ENCODE assay signal across 18 cellular contexts in the genomic region with DNA sequence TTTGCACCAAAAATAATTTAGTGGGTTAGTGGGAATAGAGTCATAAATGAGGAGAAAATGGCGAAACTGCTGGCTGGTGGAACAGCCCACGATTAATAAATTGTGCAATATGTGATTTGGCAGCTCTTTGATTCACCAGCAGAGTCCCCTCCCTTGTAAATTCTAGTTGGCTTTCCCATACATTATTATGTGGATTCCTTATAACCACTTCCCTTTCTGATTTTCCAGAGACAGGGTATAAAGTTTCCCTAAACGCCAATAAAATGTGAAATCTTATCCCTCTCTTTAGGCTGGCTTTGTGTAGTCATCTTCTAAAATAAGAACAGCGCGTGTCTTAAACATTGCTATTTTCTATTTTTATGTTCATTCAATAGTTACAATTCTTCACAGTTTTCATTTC.
DNase-seq lines count a peak whose midpoint lies in the region; ATAC-seq and TF ChIP-seq lines count a peak whose summit lies in the region.
"Had no signal": no experiment of that assay in that cellular context is flagged by ENCODE, and none has a peak within 500 bp of the region (broad histone marks: within the 10 kb centered on the region; RNA-seq: fewer than 3 reads in every experiment).

No MANE protein-coding gene starts in this region.

- H3K9ac ChIP-seq in adipocyte (ENCODE audit: low read length): no peak overlapping the region

- TF ChIP-seq CTCF in AG10803 (conservative IDR thresholded peaks at IDR 0.05; ENCODE audit: low read length): no peak
- no peak for TF ChIP-seq CTCF in mesothelial cell of epicardium (IDR thresholded peaks at IDR 0.05; ENCODE audit: unreplicated experiment)

- no peaks in the 10 kb centered on the region for H3K9me3 ChIP-seq in adipocyte (ENCODE audit: control insufficient read depth, low read length)
- H3K9me3 ChIP-seq: Caco-2, right lobe of liver had no signal

- intact Hi-C loops in left cardiac atrium (cut with DNase I): no loop called here

- H3K27me3 Mint-ChIP-seq in mesothelial cell of epicardium (ENCODE audit: low read depth): no peaks in the 10 kb centered on the region

- H3K4me3 ChIP-seq in AG10803 (ENCODE audit: low read length) (no peak overlapping the region), adipocyte (ENCODE audit: low read length) (peak overlapping the region; percentile 58)
- H3K4me3 ChIP-seq: mucosa of descending colon, right lobe of liver had no signal

- no peaks in the 10 kb centered on the region for H3K36me3 ChIP-seq in adipocyte (ENCODE audit: control insufficient read depth, insufficient read depth, low read length, severe bottlenecking)
- H3K36me3 ChIP-seq: right lobe of liver had no signal

- H3K4me1 ChIP-seq in adipocyte (ENCODE audit: control insufficient read depth, insufficient read depth, low read length): peaks cover 17% of the 10 kb centered on the region
- H3K4me1 ChIP-seq: Caco-2, right lobe of liver had no signal

- ATAC-seq in left cardiac atrium: no peak
- ATAC-seq in HG03095 (IDR thresholded peaks at IDR 0.05; ENCODE audit: unreplicated experiment): no peak
- ATAC-seq: mucosa of descending colon, right lobe of liver had no signal

- no peak overlapping the region for H3K4me3 Mint-ChIP-seq in mesothelial cell of epicardium

- peaks cover 46% of the 10 kb centered on the region for H3K4me1 Mint-ChIP-seq in mesothelial cell of epicardium

- no peaks in the 10 kb centered on the region for H3K36me3 Mint-ChIP-seq in mesothelial cell of epicardium

- H3K9me3 Mint-ChIP-seq in mesothelial cell of epicardium: no peaks in the 10 kb centered on the region

- H3K27ac Mint-ChIP-seq in mesothelial cell of epicardium: peak overlapping the region; percentile 44

- DNase-seq in AG10803 (ENCODE audit: low read depth): peak; percentile 56
- DNase-seq in HS-27A (ENCODE audit: low read depth): peak; percentile 46
- peak; percentile 79 for DNase-seq in adipocyte (ENCODE audit: low read depth)
- DNase-seq in mesothelial cell of epicardium (ENCODE audit: low spot score in 2 of 2, unreplicated experiment in 2 of 2): no peak
- no peak for DNase-seq in left cardiac atrium
- DNase-seq in putamen (ENCODE audit: low spot score): no peak
- no peak for DNase-seq in T1000 (lab: John Stamatoyannopoulos, UW)
- DNase-seq: amygdala; Caco-2; effector memory CD4-positive, alpha-beta T cell; foreskin melanocyte; mucosa of descending colon; NCI-H1930; NCI-H524; occipital lobe; right lobe of liver; substantia nigra had no signal

- H3K27me3 ChIP-seq in adipocyte (replicated peaks; ENCODE audit: control insufficient read depth, insufficient read depth, low read length): no peaks in the 10 kb centered on the region
- H3K27me3 ChIP-seq: right lobe of liver had no signal

Comparison
In these comparisons a context has a peak if more than half of its experiments do, and no peak if none do; other contexts are left out.
1. DNase-seq: peak in AG10803 (single experiment), HS-27A (single experiment) and adipocyte (single experiment); none in mesothelial cell of epicardium (0 of 2), left cardiac atrium (single experiment), putamen (single experiment) and T1000 (single experiment).